Comparison of ENCODE assay signal across 5 cellular contexts in the genomic region with DNA sequence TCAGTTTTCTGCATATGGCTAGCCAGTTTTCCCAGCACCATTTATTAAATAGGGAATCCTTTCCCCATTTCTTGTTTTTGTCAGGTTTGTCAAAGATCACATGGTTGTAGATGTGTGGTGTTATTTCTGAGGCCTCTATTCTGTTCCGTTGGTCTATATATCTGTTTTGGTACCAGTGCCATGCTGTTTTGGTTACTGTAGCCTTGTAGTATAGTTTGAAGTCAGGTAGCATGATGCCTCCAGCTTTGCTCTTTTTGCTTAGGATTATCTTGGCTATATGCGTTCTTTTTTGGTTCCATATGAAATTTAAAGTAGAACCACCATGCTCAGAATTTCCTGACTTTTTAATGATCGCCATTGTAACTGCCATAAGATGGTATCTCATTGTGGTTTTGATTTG. TPM values are rescaled to one million over a fixed set of nuclear protein-coding genes. Genes with fewer than 3 reads are reported as not detected.
DNase-seq lines count a peak whose midpoint lies in the region; ATAC-seq and TF ChIP-seq lines count a peak whose summit lies in the region.
"Not testable (repeated sequence)": the region's sequence is repeated elsewhere in the genome, so short reads cannot be mapped to it uniquely, and the experiment has no call there.

No MANE protein-coding gene starts in this region.

- H3K36me3 Mint-ChIP-seq in T-cell: peaks cover 36% of the 10 kb centered on the region
- peaks cover 40% of the 10 kb centered on the region for H3K36me3 Mint-ChIP-seq in activated T-helper 17 cell treated with anti-CD3 and anti-CD28 coated beads, Interleukin-2, amount 50 U/mL, for 72 hours (ENCODE audit: low read depth)
- H3K36me3 Mint-ChIP-seq in activated naive CD8-positive, alpha-beta T cell treated with anti-CD3 and anti-CD28 coated beads for 36 hours: peaks cover 59% of the 10 kb centered on the region
- H3K36me3 Mint-ChIP-seq in central memory CD8-positive, alpha-beta T cell (ENCODE audit: insufficient read depth): peaks cover 51% of the 10 kb centered on the region
- not testable (repeated sequence) for H3K36me3 Mint-ChIP-seq in natural killer cell

- H3K27ac Mint-ChIP-seq in T-cell (peak overlapping the region; percentile 72), natural killer cell (peak overlapping the region in 1 of 2 donors; percentile 89)
- H3K27ac Mint-ChIP-seq in activated T-helper 17 cell treated with anti-CD3 and anti-CD28 coated beads, Interleukin-2, amount 50 U/mL, for 72 hours: peak overlapping the region; percentile 62
- H3K27ac Mint-ChIP-seq in activated naive CD8-positive, alpha-beta T cell treated with anti-CD3 and anti-CD28 coated beads for 36 hours: peak overlapping the region; percentile 17
- peak overlapping the region; percentile 99 for H3K27ac Mint-ChIP-seq in central memory CD8-positive, alpha-beta T cell (ENCODE audit: low read depth)

- peak overlapping the region in 1 of 3 donors; percentile 54 for H3K4me3 Mint-ChIP-seq in T-cell
- H3K4me3 Mint-ChIP-seq in activated T-helper 17 cell treated with anti-CD3 and anti-CD28 coated beads, Interleukin-2, amount 50 U/mL, for 72 hours: peak overlapping the region; percentile 30
- not testable (repeated sequence) for H3K4me3 Mint-ChIP-seq in activated naive CD8-positive, alpha-beta T cell treated with anti-CD3 and anti-CD28 coated beads for 36 hours; central memory CD8-positive, alpha-beta T cell
- peak overlapping the region; percentile 79 for H3K4me3 Mint-ChIP-seq in natural killer cell

- not testable (repeated sequence) for ATAC-seq in T-cell (replicated peaks in 1 of 4); activated T-helper 17 cell treated with anti-CD3 and anti-CD28 coated beads, Interleukin-2, amount 50 U/mL, for 72 hours (replicated peaks); central memory CD8-positive, alpha-beta T cell (replicated peaks; ENCODE audit: extremely low read depth, poor library complexity, severe bottlenecking); natural killer cell

- intact Hi-C loops in natural killer cell (cut with micrococcal nuclease): not testable (repeated sequence)

- H3K9me3 Mint-ChIP-seq in T-cell: peaks cover 6 to 13% (median 12%) of the 10 kb centered on the region in 3 donors
- not testable (repeated sequence) for H3K9me3 Mint-ChIP-seq in activated T-helper 17 cell treated with anti-CD3 and anti-CD28 coated beads, Interleukin-2, amount 50 U/mL, for 72 hours; central memory CD8-positive, alpha-beta T cell; natural killer cell
- H3K9me3 Mint-ChIP-seq in activated naive CD8-positive, alpha-beta T cell treated with anti-CD3 and anti-CD28 coated beads for 36 hours: peaks cover 33% of the 10 kb centered on the region

- not testable (repeated sequence) for H3K27me3 Mint-ChIP-seq in T-cell; activated T-helper 17 cell treated with anti-CD3 and anti-CD28 coated beads, Interleukin-2, amount 50 U/mL, for 72 hours; activated naive CD8-positive, alpha-beta T cell treated with anti-CD3 and anti-CD28 coated beads for 36 hours; central memory CD8-positive, alpha-beta T cell; natural killer cell (ENCODE audit: low read depth in 2 of 2)

- CTCF ChIA-PET in T-cell (lab: Charles Lee): interaction anchor here in 1 of 2 donors (0.6 kb wide), 1 partner anchor 182 kb away, joined by 3 read pairs; no protein-coding TSS in a partner anchor

- DNase-seq in T-cell; activated naive CD8-positive, alpha-beta T cell treated with anti-CD3 and anti-CD28 coated beads for 36 hours; central memory CD8-positive, alpha-beta T cell (ENCODE audit: low spot score in 2 of 2); natural killer cell: not testable (repeated sequence)

- not testable (repeated sequence) for TF ChIP-seq CTCF in natural killer cell (IDR thresholded peaks at IDR 0.05)

- H3K4me1 Mint-ChIP-seq in T-cell (peaks cover 28 to 82% (median 30%) of the 10 kb centered on the region in 3 donors), natural killer cell (peaks cover 25 to 30% of the 10 kb centered on the region in 2 donors)
- H3K4me1 Mint-ChIP-seq in activated T-helper 17 cell treated with anti-CD3 and anti-CD28 coated beads, Interleukin-2, amount 50 U/mL, for 72 hours: peaks cover 31% of the 10 kb centered on the region
- peaks cover 30% of the 10 kb centered on the region for H3K4me1 Mint-ChIP-seq in activated naive CD8-positive, alpha-beta T cell treated with anti-CD3 and anti-CD28 coated beads for 36 hours
- H3K4me1 Mint-ChIP-seq in central memory CD8-positive, alpha-beta T cell: peaks cover 23% of the 10 kb centered on the region

- POLR2A ChIA-PET in T-cell (lab: Charles Lee): not testable (repeated sequence)

RNA-seq across cellular contexts. Expression of gene TNFAIP3, which starts 19.2 kb away (rescaled TPM):
- total RNA-seq in T-cell: 1,000 to 10,000 TPM in 2 of 5 donors, 100 to 1,000 TPM in 3; 109 to 2,994 (median 145) TPM
- 100 to 1,000 TPM; 254 to 663 TPM for total RNA-seq in activated T-helper 17 cell treated with anti-CD3 and anti-CD28 coated beads, Interleukin-2, amount 50 U/mL, for 72 hours
- 100 to 1,000 TPM; 214 to 222 TPM for total RNA-seq in activated naive CD8-positive, alpha-beta T cell treated with anti-CD3 and anti-CD28 coated beads for 36 hours
- 1,000 to 10,000 TPM; 1,163 to 1,298 (median 1,241) TPM for total RNA-seq in natural killer cell
